In genomic region chr9:136437839-136438547, GRCh38 we compare ENCODE assay signal across 8 cellular contexts. TPM values are rescaled to one million over a fixed set of nuclear protein-coding genes. Genes with fewer than 3 reads are reported as not detected.
DNase-seq lines count a peak whose midpoint lies in the region; ATAC-seq and TF ChIP-seq lines count a peak whose summit lies in the region.

No MANE protein-coding gene starts in this region.

- no peaks in the 10 kb centered on the region for H3K9me3 ChIP-seq in CD4-positive, alpha-beta T cell (ENCODE audit: control insufficient read depth, low read length)
- H3K9me3 ChIP-seq in effector memory CD4-positive, alpha-beta T cell (ENCODE audit: control insufficient read depth, low read length), result no peaks in the 10 kb centered on the region
- H3K9me3 ChIP-seq in neural cell (ENCODE audit: low read length), result no peaks in the 10 kb centered on the region

- peak overlapping the region; percentile 73 for H3K4me2 ChIP-seq in neural cell (ENCODE audit: low read length)

- no peak for TF ChIP-seq CTCF in CD4-positive, alpha-beta T cell (IDR thresholded peaks at IDR 0.05)
- no peak for TF ChIP-seq CTCF in neural cell (IDR thresholded peaks at IDR 0.05; ENCODE audit: poor library complexity, severe bottlenecking)

- H3K9me2 ChIP-seq in neural cell (ENCODE audit: insufficient read depth, low read length), result no peaks in the 10 kb centered on the region

- peak overlapping the region; percentile 92 for H3K27ac Mint-ChIP-seq in CD4-positive, alpha-beta T cell

- peaks cover 21% of the 10 kb centered on the region for H3K4me1 Mint-ChIP-seq in CD4-positive, alpha-beta T cell (ENCODE audit: low read depth)

- H3K27ac ChIP-seq in CD4-positive, alpha-beta T cell (ENCODE audit: low read depth, low read length), result no peak overlapping the region
- H3K27ac ChIP-seq in effector memory CD4-positive, alpha-beta T cell (ENCODE audit: insufficient read depth, low read length, poor library complexity, severe bottlenecking), result peak overlapping the region; percentile 71
- no peak overlapping the region for H3K27ac ChIP-seq in neural cell (ENCODE audit: low read length)

- intact Hi-C loops in CD4-positive, alpha-beta T cell (cut with DNase I, micrococcal nuclease), result loop anchor here in 1 of 2 experiments (2.0 kb wide), 3 partner anchors 27 to 75 kb away; partner anchors contain the start of genes DNLZ, ENTR1, PMPCA and SNAPC4

- no peaks in the 10 kb centered on the region for H4K20me1 ChIP-seq in neural cell (ENCODE audit: insufficient read depth)

- DNase-seq in CD4-positive, alpha-beta T cell, result peak in 2 of 10 experiments; percentile 16 to 27
- peak; percentile 18 for DNase-seq in NCI-H460 (ENCODE audit: extremely low read depth, low read depth)
- peak in 2 of 3 donors; percentile 4 to 37 for DNase-seq in effector memory CD4-positive, alpha-beta T cell
- DNase-seq in cerebellar nuclear complex (lab: John Stamatoyannopoulos, UW), result no peak
- no peak for DNase-seq in NOMO-1 (lab: John Stamatoyannopoulos, UW; ENCODE audit: unreplicated experiment in 2 of 2)
- DNase-seq in DMS153 (lab: John Stamatoyannopoulos, UW), result no peak

- H3K4me1 ChIP-seq in effector memory CD4-positive, alpha-beta T cell (ENCODE audit: control insufficient read depth, insufficient read depth, low read length, poor library complexity, severe bottlenecking), result peaks cover 18% of the 10 kb centered on the region

- peak overlapping the region; percentile 79 for H3K9ac ChIP-seq in neural cell (ENCODE audit: low read length)

- H3F3A ChIP-seq in neural cell (ENCODE audit: insufficient read depth, low read length, poor library complexity, severe bottlenecking), result no peaks in the 10 kb centered on the region

- H3K27me3 ChIP-seq in CD4-positive, alpha-beta T cell (ENCODE audit: control insufficient read depth, insufficient read depth, low read length), result no peaks in the 10 kb centered on the region
- no peaks in the 10 kb centered on the region for H3K27me3 ChIP-seq in effector memory CD4-positive, alpha-beta T cell (replicated peaks; ENCODE audit: control insufficient read depth, insufficient read depth, low read length, poor library complexity, severe bottlenecking)
- no peaks in the 10 kb centered on the region for H3K27me3 ChIP-seq in neural cell (ENCODE audit: insufficient read depth, low read depth, low read length)

- H3K4me3 Mint-ChIP-seq in CD4-positive, alpha-beta T cell, result peak overlapping the region; percentile 97

- peaks cover 18% of the 10 kb centered on the region for H3K36me3 ChIP-seq in effector memory CD4-positive, alpha-beta T cell (ENCODE audit: control insufficient read depth, insufficient read depth, low read length)
- H3K36me3 ChIP-seq in neural cell (ENCODE audit: insufficient read depth, low read length), result no peaks in the 10 kb centered on the region

- TF ChIP-seq EP300 in neural cell (conservative IDR thresholded peaks at IDR 0.05; ENCODE audit: poor library complexity, severe bottlenecking), result no peak

- no peaks in the 10 kb centered on the region for H3K27me3 Mint-ChIP-seq in CD4-positive, alpha-beta T cell

- peaks cover 35% of the 10 kb centered on the region for H3K36me3 Mint-ChIP-seq in CD4-positive, alpha-beta T cell (ENCODE audit: low read depth)

- H3K4me3 ChIP-seq in effector memory CD4-positive, alpha-beta T cell (ENCODE audit: insufficient read depth, low read depth, low read length, poor library complexity, severe bottlenecking), result peak overlapping the region; percentile 61
- H3K4me3 ChIP-seq in neural cell (ENCODE audit: low read length), result peak overlapping the region; percentile 96

- no peaks in the 10 kb centered on the region for H3K9me3 Mint-ChIP-seq in CD4-positive, alpha-beta T cell

- POLR2A ChIA-PET in CD4-positive, alpha-beta T cell (lab: Charles Lee), result interaction anchor here (0.9 to 1.8 kb wide), 3 partner anchors 28 to 46 kb away, joined by 3 to 6 read pairs (median 4); no protein-coding TSS in a partner anchor

- no peak overlapping the region for H2AFZ ChIP-seq in neural cell (ENCODE audit: low read depth, low read length)

- CTCF ChIA-PET in CD4-positive, alpha-beta T cell (lab: Charles Lee), result no interaction called here

- ATAC-seq in CD4-positive, alpha-beta T cell (ENCODE audit: poor library complexity), result peak; percentile 23
- no peak for ATAC-seq in GM21717 (IDR thresholded peaks at IDR 0.05; ENCODE audit: unreplicated experiment)

- peaks cover 32% of the 10 kb centered on the region for H3K79me2 ChIP-seq in neural cell (replicated peaks; ENCODE audit: insufficient read depth, low read length)

- no peak for TF ChIP-seq RAD21 in neural cell (conservative IDR thresholded peaks at IDR 0.05)

TF ChIP-seq in neural cell, 6 proteins besides CTCF, POLR2A, EP300 and RAD21:
- TF ChIP-seq MXI1 (conservative IDR thresholded peaks at IDR 0.05; ENCODE audit: poor library complexity, severe bottlenecking) (no peak), EZH2 (IDR thresholded peaks at IDR 0.05; ENCODE audit: borderline replicate concordance, insufficient read depth, low read length, poor library complexity, severe bottlenecking) (no peak), TAF1 (IDR thresholded peaks at IDR 0.05; ENCODE audit: low read depth) (no peak), REST (IDR thresholded peaks at IDR 0.05; ENCODE audit: borderline replicate concordance) (no peak), SMC3 (conservative IDR thresholded peaks at IDR 0.05; ENCODE audit: poor library complexity) (no peak), POLR2AphosphoS5 (IDR thresholded peaks at IDR 0.05) (no peak)

RNA-seq across cellular contexts. Expression of gene INPP5E, which starts 1.7 kb away (rescaled TPM):
- 10 to 100 TPM; 17.2 to 19.4 TPM for total RNA-seq in CD4-positive, alpha-beta T cell
- total RNA-seq in NCI-H460 (2014; rRNA removed; shearing (Covaris generic)), result 8.6 and 9.6 TPM in 2 replicates
- polyA plus RNA-seq in NCI-H460 (2014; cell fraction: nucleus; rRNA removed), result 39.0 and 42.5 TPM in 2 replicates
- polyA plus RNA-seq in neural cell, result 17.9 and 24.0 TPM in 2 replicates
- polyA minus RNA-seq in neural cell, result 16.4 and 20.2 TPM in 2 replicates

RNA-seq across cellular contexts. Expression of gene PMPCA, which starts 27.5 kb away (rescaled TPM):
- total RNA-seq in CD4-positive, alpha-beta T cell, result 100 to 1,000 TPM; 107 to 109 TPM
- total RNA-seq in NCI-H460 (2014; rRNA removed; shearing (Covaris generic)), result 45.6 and 59.7 TPM in 2 replicates
- polyA plus RNA-seq in NCI-H460 (2014; cell fraction: nucleus; rRNA removed), result 162 and 164 TPM in 2 replicates
- polyA plus RNA-seq in neural cell, result 61.3 and 62.6 TPM in 2 replicates
- polyA minus RNA-seq in neural cell, result 38.7 and 43.9 TPM in 2 replicates

RNA-seq across cellular contexts. Expression of gene ENTR1, which starts 27.6 kb away (rescaled TPM):
- 10 to 100 TPM; 37.7 to 43.2 TPM for total RNA-seq in CD4-positive, alpha-beta T cell
- total RNA-seq in NCI-H460 (2014; rRNA removed; shearing (Covaris generic)), result 107 and 110 TPM in 2 replicates
- polyA plus RNA-seq in NCI-H460 (2014; cell fraction: nucleus; rRNA removed), result 244 and 280 TPM in 2 replicates
- 63.7 and 72.1 TPM in 2 replicates for polyA plus RNA-seq in neural cell
- 23.8 and 32.4 TPM in 2 replicates for polyA minus RNA-seq in neural cell

RNA-seq across cellular contexts. Expression of gene SNAPC4, which starts 38.0 kb away (rescaled TPM):
- 1 to 10 TPM; 7.7 to 8.0 TPM for total RNA-seq in CD4-positive, alpha-beta T cell
- total RNA-seq in NCI-H460 (2014; rRNA removed; shearing (Covaris generic)), result 6.5 and 8.2 TPM in 2 replicates
- 40.4 and 55.8 TPM in 2 replicates for polyA plus RNA-seq in NCI-H460 (2014; cell fraction: nucleus; rRNA removed)
- polyA plus RNA-seq in neural cell, result 6.8 and 12.9 TPM in 2 replicates
- polyA minus RNA-seq in neural cell, result 10.7 and 14.4 TPM in 2 replicates

RNA-seq across cellular contexts. Expression of gene SEC16A, which starts 44.8 kb away (rescaled TPM):
- total RNA-seq in CD4-positive, alpha-beta T cell, result 10 to 100 TPM; 73.0 to 75.0 TPM
- total RNA-seq in NCI-H460 (2014; rRNA removed; shearing (Covaris generic)), result 26.3 and 29.2 TPM in 2 replicates
- 32.7 and 55.8 TPM in 2 replicates for polyA plus RNA-seq in NCI-H460 (2014; cell fraction: nucleus; rRNA removed)
- polyA plus RNA-seq in neural cell, result 15.4 and 21.8 TPM in 2 replicates
- 21.2 and 23.7 TPM in 2 replicates for polyA minus RNA-seq in neural cell

Comparison
In these comparisons a context has a peak if more than half of its experiments do, and no peak if none do; other contexts are left out.
1. DNase-seq: peak in NCI-H460 (single experiment) and effector memory CD4-positive, alpha-beta T cell (2 of 3); none in cerebellar nuclear complex (0 of 2), NOMO-1 (0 of 2) and DMS153 (single experiment).